9 cellular contexts compared by ENCODE assay signal in genomic region chr13:93226065-93226622, GRCh38. TPM values are rescaled to one million over a fixed set of nuclear protein-coding genes. Genes with fewer than 3 reads are reported as not detected.
DNase-seq lines count a peak whose midpoint lies in the region; ATAC-seq and TF ChIP-seq lines count a peak whose summit lies in the region.
"Had no signal": no experiment of that assay in that cellular context is flagged by ENCODE, and none has a peak within 500 bp of the region (broad histone marks: within the 10 kb centered on the region; RNA-seq: fewer than 3 reads in every experiment).

No MANE protein-coding gene starts in this region.

- DNase-seq in NCI-H146 treated with DMSO at 0.1 percent for 48 hours (lab: John Stamatoyannopoulos, UW; ENCODE audit: unreplicated experiment) (peak; percentile 62), NCI-H146 (lab: John Stamatoyannopoulos, UW) (no peak), breast epithelium (ENCODE audit: low spot score in 2 of 2) (no peak), right lobe of liver (no peak), tibial artery (no peak), NCI-H128 (lab: John Stamatoyannopoulos, UW; ENCODE audit: unreplicated experiment) (no peak), activated gamma-delta T cell treated with Interleukin-2 at 50 U/mL for 16 hours (no peak)

- peaks cover 0 to 25% of the 10 kb centered on the region in 2 donors for H3K27me3 ChIP-seq in breast epithelium
- H3K27me3 ChIP-seq in right lobe of liver, result no peaks in the 10 kb centered on the region
- no peaks in the 10 kb centered on the region for H3K27me3 ChIP-seq in tibial artery

- TF ChIP-seq POLR2A in breast epithelium (IDR thresholded peaks at IDR 0.05) (no peak), right lobe of liver (IDR thresholded peaks at IDR 0.05) (peak; percentile 39)

- H3K4me1 ChIP-seq in breast epithelium, result no peaks in the 10 kb centered on the region
- peaks cover 0 to 31% (median 3%) of the 10 kb centered on the region in 4 donors for H3K4me1 ChIP-seq in right lobe of liver
- H3K4me1 ChIP-seq in tibial artery, result peaks cover 0 to 28% (median 11%) of the 10 kb centered on the region in 4 donors

- H3K36me3 ChIP-seq in breast epithelium (no peaks in the 10 kb centered on the region), right lobe of liver (no peaks in the 10 kb centered on the region), tibial artery (no peaks in the 10 kb centered on the region)

- H3K4me3 ChIP-seq in breast epithelium, result peak overlapping the region; percentile 58 to 71 (median 66)
- H3K4me3 ChIP-seq in right lobe of liver, result peak overlapping the region; percentile 65 to 80 (median 76)
- peak overlapping the region; percentile 78 to 89 for H3K4me3 ChIP-seq in tibial artery

- H3K27ac ChIP-seq in breast epithelium (no peak overlapping the region), right lobe of liver (peak overlapping the region; percentile 89 to 99 (median 95)), tibial artery (peak overlapping the region; percentile 88 to 99)

- ATAC-seq in right lobe of liver (peak; percentile 19 to 30 (median 27)), GM19328 (IDR thresholded peaks at IDR 0.05; ENCODE audit: unreplicated experiment) (no peak)

- intact Hi-C loops in breast epithelium (cut with DNase I; ENCODE audit: low total_unique reads) (no loop called here), right lobe of liver (cut with DNase I) (no loop called here), tibial artery (cut with DNase I; ENCODE audit: low total_unique reads) (no loop called here)

- no peak for TF ChIP-seq CTCF in breast epithelium (IDR thresholded peaks at IDR 0.05)
- TF ChIP-seq CTCF in right lobe of liver (IDR thresholded peaks at IDR 0.05), result no peak
- TF ChIP-seq CTCF in tibial artery (IDR thresholded peaks at IDR 0.05), result no peak

- no peaks in the 10 kb centered on the region for H3K9me3 ChIP-seq in breast epithelium
- no peaks in the 10 kb centered on the region for H3K9me3 ChIP-seq in right lobe of liver
- no peaks in the 10 kb centered on the region for H3K9me3 ChIP-seq in tibial artery

- WGBS in right lobe of liver (ENCODE audit: insufficient coverage, low coverage, low lambda C conversion rate, missing lambda C conversion rate), result 7% methylated on average over 5 of the region's 5 CpGs

RNA-seq across cellular contexts. Expression of gene GPC6, which starts 0.5 kb away (rescaled TPM):
- 10 to 100 TPM in 1 of 3 donors, 1 to 10 TPM in 2; 3.5 to 44.0 (median 4.9) TPM for total RNA-seq in breast epithelium
- total RNA-seq in right lobe of liver, result 10 to 100 TPM; 18.6 to 30.1 (median 20.2) TPM
- total RNA-seq: B cell had no signal

Comparison
In these comparisons a context has a peak if more than half of its experiments do, and no peak if none do; other contexts are left out.
1. H3K27ac ChIP-seq: peak in right lobe of liver (3 of 3) and tibial artery (2 of 2); none in breast epithelium (0 of 2).
2. Peak in every context shown above with its lines, with median percentiles within 50 percentile points of each other: H3K4me3 ChIP-seq.